Comparison of ENCODE assay signal across 16 cellular contexts in the genomic region with DNA sequence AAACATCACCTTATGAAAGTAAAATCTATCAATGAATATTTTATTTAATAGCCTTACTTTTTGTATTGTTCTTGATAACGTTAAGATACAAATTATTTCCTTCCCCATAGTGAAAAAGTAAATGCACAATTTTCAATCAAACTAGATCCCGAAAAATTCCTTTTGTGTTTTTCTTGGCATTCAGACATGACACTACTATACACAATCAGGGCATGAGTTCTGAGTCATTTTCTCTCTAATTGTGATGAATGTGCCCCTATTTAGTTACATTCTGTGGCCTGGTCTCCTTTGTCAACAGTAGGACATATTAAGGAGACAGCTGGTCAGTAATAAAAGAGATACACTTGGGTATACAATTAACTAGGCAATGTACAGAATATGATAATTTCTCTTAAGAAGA. TPM values are rescaled to one million over a fixed set of nuclear protein-coding genes. Genes with fewer than 3 reads are reported as not detected.
A peak's percentile ranks its signal among the peaks of the same experiment; 100 is the strongest.
DNase-seq lines count a peak whose midpoint lies in the region; ATAC-seq, FAIRE-seq and TF ChIP-seq lines count a peak whose summit lies in the region.
"Had no signal": no experiment of that assay in that cellular context is flagged by ENCODE, and none has a peak within 500 bp of the region (broad histone marks: within the 10 kb centered on the region; RNA-seq: fewer than 3 reads in every experiment).

No MANE protein-coding gene starts in this region.

- no peak for TF ChIP-seq CTCF in A549 (IDR thresholded peaks at IDR 0.05)
- TF ChIP-seq CTCF in glutamatergic neuron (IDR thresholded peaks at IDR 0.05; ENCODE audit: partially characterized antibody, unreplicated experiment): no peak
- no peak for TF ChIP-seq CTCF in RWPE1 (conservative IDR thresholded peaks at IDR 0.05; ENCODE audit: low read depth)

- no peak overlapping the region for H3K4me3 ChIP-seq in A549
- H3K4me3 ChIP-seq in SJSA1: no peak overlapping the region
- H3K4me3 ChIP-seq: transverse colon had no signal

- H3K9me3 ChIP-seq in A549 (no peaks in the 10 kb centered on the region), SJSA1 (replicated peaks) (no peaks in the 10 kb centered on the region)
- H3K9me3 ChIP-seq: transverse colon had no signal

- peak; percentile 23 for FAIRE-seq in A549 (lab: Jason Lieb, UNC)
- FAIRE-seq: D721Med had no signal

- no peak overlapping the region for H3K4me2 ChIP-seq in A549

- 69% methylated on average over 2 of the region's 2 CpGs for WGBS in A549 (ENCODE audit: missing lambda C conversion rate)

- no peak for TF ChIP-seq EP300 in A549 (IDR thresholded peaks at IDR 0.05)

- peaks cover 100% of the 10 kb centered on the region for H3K36me3 ChIP-seq in SJSA1

- peaks cover 3% of the 10 kb centered on the region for H3K27me3 Mint-ChIP-seq in glutamatergic neuron (ENCODE audit: unreplicated experiment)
- H3K27me3 Mint-ChIP-seq: activated naive CD4-positive, alpha-beta T cell treated with anti-CD3 and anti-CD28 coated beads, Interleukin-2, amount 10 ng/mL, durations not matched to agents 7 days and 5 days had no signal

- H3K27ac Mint-ChIP-seq in glutamatergic neuron (ENCODE audit: unreplicated experiment): peak overlapping the region; percentile 48
- H3K27ac Mint-ChIP-seq: activated naive CD4-positive, alpha-beta T cell treated with anti-CD3 and anti-CD28 coated beads, Interleukin-2, amount 10 ng/mL, durations not matched to agents 7 days and 5 days had no signal

- H3K4me1 ChIP-seq in A549 (no peaks in the 10 kb centered on the region), SJSA1 (replicated peaks) (peaks cover 100% of the 10 kb centered on the region)
- H3K4me1 ChIP-seq: transverse colon had no signal

- ATAC-seq in A549: no peak
- no peak for ATAC-seq in HG03457 (IDR thresholded peaks at IDR 0.05; ENCODE audit: unreplicated experiment)

- H3K27me3 ChIP-seq in SJSA1 (replicated peaks): no peaks in the 10 kb centered on the region
- H3K27me3 ChIP-seq: transverse colon had no signal

- POLR2A ChIA-PET in A549 (lab: Yijun Ruan, JAX) (no interaction called here), RWPE1 (lab: Yijun Ruan, JAX; ENCODE audit: low non-redundant PET) (no interaction called here)

- no peak overlapping the region for H3K4me3 Mint-ChIP-seq in glutamatergic neuron (ENCODE audit: unreplicated experiment)
- H3K4me3 Mint-ChIP-seq: activated naive CD4-positive, alpha-beta T cell treated with anti-CD3 and anti-CD28 coated beads, Interleukin-2, amount 10 ng/mL, durations not matched to agents 7 days and 5 days had no signal

- H3K4me1 Mint-ChIP-seq in glutamatergic neuron (ENCODE audit: low read depth, unreplicated experiment): peaks cover 23% of the 10 kb centered on the region
- H3K4me1 Mint-ChIP-seq: activated naive CD4-positive, alpha-beta T cell treated with anti-CD3 and anti-CD28 coated beads, Interleukin-2, amount 10 ng/mL, durations not matched to agents 7 days and 5 days had no signal

- no peak for TF ChIP-seq RAD21 in A549 (conservative IDR thresholded peaks at IDR 0.05 in 1 of 2, IDR thresholded peaks at IDR 0.05 in 1 of 2)

- peaks cover 2% of the 10 kb centered on the region for H3K9me3 Mint-ChIP-seq in glutamatergic neuron (ENCODE audit: unreplicated experiment)
- H3K9me3 Mint-ChIP-seq: activated naive CD4-positive, alpha-beta T cell treated with anti-CD3 and anti-CD28 coated beads, Interleukin-2, amount 10 ng/mL, durations not matched to agents 7 days and 5 days had no signal

- no peak for TF ChIP-seq POLR2A in A549 (IDR thresholded peaks at IDR 0.05; ENCODE audit: low read length)

- no peaks in the 10 kb centered on the region for H3K36me3 Mint-ChIP-seq in glutamatergic neuron (ENCODE audit: unreplicated experiment)
- H3K36me3 Mint-ChIP-seq: activated naive CD4-positive, alpha-beta T cell treated with anti-CD3 and anti-CD28 coated beads, Interleukin-2, amount 10 ng/mL, durations not matched to agents 7 days and 5 days had no signal

- CTCF ChIA-PET in A549 (lab: Yijun Ruan, JAX): interaction anchor here (1.5 kb wide), 1 partner anchor 22 kb away, joined by 3 read pairs; no protein-coding TSS in a partner anchor
- CTCF ChIA-PET in RWPE1 (lab: Yijun Ruan, JAX): interaction anchor here (1.3 kb wide), 1 partner anchor 125 kb away, joined by 3 read pairs; no protein-coding TSS in a partner anchor

- H3K27ac ChIP-seq in A549: no peak overlapping the region
- H3K27ac ChIP-seq in SJSA1: peak overlapping the region; percentile 61
- no peak overlapping the region for H3K27ac ChIP-seq in RWPE1

- DNase-seq in A549 (ENCODE audit: low read depth in 1 of 2, low spot score in 1 of 2): no peak
- peak; percentile 77 for DNase-seq in NCI-H1092 treated with DMSO at 0.1 percent for 48 hours (lab: John Stamatoyannopoulos, UW)
- DNase-seq in SJSA1 (ENCODE audit: low read depth in 1 of 2, low spot score in 2 of 2): peak in 1 of 2 experiments; percentile 83
- DNase-seq in glutamatergic neuron: no peak
- no peak for DNase-seq in GM19238 (ENCODE audit: insufficient read length, low spot score)
- DNase-seq in RWPE1 (ENCODE audit: low spot score): no peak
- DNase-seq in activated CD4-positive, alpha-beta T cell treated with anti-CD3 and anti-CD28 coated beads for 4 hours: no peak
- DNase-seq: activated CD8-positive, alpha-beta memory T cell treated with anti-CD3 and anti-CD28 coated beads for 24 hours; activated naive CD4-positive, alpha-beta T cell treated with anti-CD3 and anti-CD28 coated beads, Interleukin-2, amount 10 ng/mL, durations not matched to agents 7 days and 5 days; NCI-H345; nucleus accumbens; Right ventricle myocardium superior; stimulated activated CD4-positive, alpha-beta T cell treated with anti-CD3 and anti-CD28 coated beads, Interleukin-12 subunit alpha, Interleukin-12 subunit beta, amount 100 ng/mL, for 4 hours; transverse colon had no signal

TF ChIP-seq in A549, 52 proteins besides CTCF, POLR2A, EP300 and RAD21:
- TF ChIP-seq RCOR1 (IDR thresholded peaks at IDR 0.05; ENCODE audit: low read depth, low read length) (no peak), EHF (CRISPR knock-in tag; IDR thresholded peaks at IDR 0.05) (no peak), NFE2L2 (conservative IDR thresholded peaks at IDR 0.05; ENCODE audit: low read length) (no peak), HOXB5 (CRISPR knock-in tag; IDR thresholded peaks at IDR 0.05) (no peak), MAZ (IDR thresholded peaks at IDR 0.05; ENCODE audit: borderline replicate concordance, low read depth, low read length) (no peak), CBX2 (IDR thresholded peaks at IDR 0.05; ENCODE audit: borderline replicate concordance, low read depth) (no peak), FOXS1 (CRISPR knock-in tag; IDR thresholded peaks at IDR 0.05) (no peak), SMC3 (IDR thresholded peaks at IDR 0.05) (no peak), CHD2 (IDR thresholded peaks at IDR 0.05; ENCODE audit: low read length, partially characterized antibody) (no peak), HEYL (CRISPR knock-in tag; IDR thresholded peaks at IDR 0.05) (no peak), ZFP36 (IDR thresholded peaks at IDR 0.05; ENCODE audit: borderline replicate concordance, partially characterized antibody) (no peak)
- TF ChIP-seq, protein P1, sequence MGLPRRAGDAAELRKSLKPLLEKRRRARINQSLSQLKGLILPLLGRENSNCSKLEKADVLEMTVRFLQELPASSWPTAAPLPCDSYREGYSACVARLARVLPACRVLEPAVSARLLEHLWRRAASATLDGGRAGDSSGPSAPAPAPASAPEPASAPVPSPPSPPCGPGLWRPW (IDR thresholded peaks at IDR 0.05): no peak
- TF ChIP-seq, protein P2, sequence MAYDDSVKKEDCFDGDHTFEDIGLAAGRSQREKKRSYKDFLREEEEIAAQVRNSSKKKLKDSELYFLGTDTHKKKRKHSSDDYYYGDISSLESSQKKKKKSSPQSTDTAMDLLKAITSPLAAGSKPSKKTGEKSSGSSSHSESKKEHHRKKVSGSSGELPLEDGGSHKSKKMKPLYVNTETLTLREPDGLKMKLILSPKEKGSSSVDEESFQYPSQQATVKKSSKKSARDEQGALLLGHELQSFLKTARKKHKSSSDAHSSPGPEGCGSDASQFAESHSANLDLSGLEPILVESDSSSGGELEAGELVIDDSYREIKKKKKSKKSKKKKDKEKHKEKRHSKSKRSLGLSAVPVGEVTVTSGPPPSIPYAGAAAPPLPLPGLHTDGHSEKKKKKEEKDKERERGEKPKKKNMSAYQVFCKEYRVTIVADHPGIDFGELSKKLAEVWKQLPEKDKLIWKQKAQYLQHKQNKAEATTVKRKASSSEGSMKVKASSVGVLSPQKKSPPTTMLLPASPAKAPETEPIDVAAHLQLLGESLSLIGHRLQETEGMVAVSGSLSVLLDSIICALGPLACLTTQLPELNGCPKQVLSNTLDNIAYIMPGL (CRISPR knock-in tag; IDR thresholded peaks at IDR 0.05; ENCODE audit: borderline replicate concordance): no peak

RNA-seq across cellular contexts. Expression of a gene that starts 19.8 kb away (rescaled TPM):
- polyA plus RNA-seq in A549 (2011; rRNA removed) (0.07 and 0.14 TPM in 2 replicates), A549 (2017; fragmentation: RNase III; extraction: RNeasy Plus Mini Kit Qiagen cat#74134 plus additional on column Dnase treatment) (not detected in 3 replicates)
- polyA plus RNA-seq in A549 (2012; cell fraction: cytosol; rRNA removed): 0.04 TPM in 1 of 2 replicates, not detected in the other
- polyA plus RNA-seq in A549 (2012; cell fraction: nucleus; rRNA removed): 0.04 and 0.26 TPM in 2 replicates
- 1.7 and 3.9 TPM in 2 replicates for polyA minus RNA-seq in A549 (2011; rRNA and poly(A)+ RNA removed)
- total RNA-seq in SJSA1 (2014; rRNA removed; shearing (Covaris generic)): 2,203 and 4,473 TPM in 2 replicates
- total RNA-seq in glutamatergic neuron (ENCODE audit: unreplicated experiment): 6.8 TPM

Comparison
In these comparisons a context has a peak if more than half of its experiments do, and no peak if none do; other contexts are left out.
1. RNA of a gene that starts 19.8 kb away (total RNA-seq): 2,203 to 4,473 TPM in SJSA1; 6.8 TPM in glutamatergic neuron (single experiment); every median in the first group is over 100 times any median in the second.